Comparison of ENCODE assay signal across 8 cellular contexts in the genomic region with DNA sequence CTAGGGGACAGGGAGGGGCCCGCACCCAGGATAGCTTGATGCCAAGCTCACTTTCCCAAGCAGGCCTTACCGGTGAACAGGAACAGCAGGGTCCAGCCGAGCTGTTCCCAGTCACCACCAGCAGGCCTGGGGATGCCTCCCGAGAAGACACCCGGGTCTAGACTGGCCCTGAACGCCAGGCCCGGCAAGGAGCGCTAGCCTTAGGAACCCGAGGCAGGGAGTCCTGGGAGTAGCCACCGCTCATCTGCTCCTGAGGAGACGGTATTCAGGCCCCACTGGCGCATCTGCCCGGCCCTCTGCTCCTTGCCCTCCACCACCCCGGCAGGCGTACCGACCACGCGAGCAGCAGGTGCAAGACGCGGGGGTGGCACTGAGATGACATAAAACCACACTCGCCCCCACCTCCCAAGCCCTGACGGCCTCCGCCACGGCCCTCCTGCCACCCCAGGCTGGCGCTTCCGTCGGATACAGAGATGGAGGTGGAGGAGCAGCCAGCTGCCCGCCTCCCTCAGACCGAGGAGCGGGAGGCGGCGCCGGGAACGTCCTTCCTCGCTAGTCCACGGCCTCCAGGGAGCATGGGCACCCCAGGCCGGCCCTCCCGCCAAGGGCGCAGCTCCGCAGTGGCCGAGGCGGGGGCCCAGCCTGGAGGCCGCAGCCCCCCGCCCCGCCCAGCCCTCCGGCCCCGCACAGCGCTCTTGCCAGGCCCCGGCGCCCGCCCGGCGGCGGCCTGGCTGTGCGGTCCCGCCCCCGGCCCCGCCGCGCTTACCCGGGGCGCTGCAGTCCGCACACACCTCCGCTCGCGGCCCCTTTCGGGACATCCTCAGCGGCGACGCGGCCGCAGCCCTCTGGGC. TPM values are rescaled to one million over a fixed set of nuclear protein-coding genes. Genes with fewer than 3 reads are reported as not detected.
A peak's percentile ranks its signal among the peaks of the same experiment; 100 is the strongest.
DNase-seq lines count a peak whose midpoint lies in the region; ATAC-seq, FAIRE-seq and TF ChIP-seq lines count a peak whose summit lies in the region.

No MANE protein-coding gene starts in this region.

- H3K36me3 ChIP-seq in thoracic aorta, result no peaks in the 10 kb centered on the region

- peaks cover 85% of the 10 kb centered on the region for H3K4me1 ChIP-seq in mononuclear cell (ENCODE audit: insufficient read depth, low read length)
- peaks cover 33 to 73% of the 10 kb centered on the region in 2 donors for H3K4me1 ChIP-seq in thoracic aorta (ENCODE audit: control insufficient read depth in 1 of 2, low read depth in 2 of 2)

- no peak for DNase-seq in AG09309 (ENCODE audit: low read depth)
- DNase-seq in HTR-8/SVneo (ENCODE audit: insufficient read length, low spot score), result peak; percentile 34
- peak in 5 of 10 donors; percentile 36 to 73 (median 48) for DNase-seq in dorsolateral prefrontal cortex
- DNase-seq in thoracic aorta (ENCODE audit: low spot score), result no peak
- DNase-seq in NCI-H1694 treated with DMSO at 0.1 percent for 48 hours (lab: John Stamatoyannopoulos, UW), result no peak

- ATAC-seq in GM19025 (IDR thresholded peaks at IDR 0.05; ENCODE audit: low read depth, unreplicated experiment) (peak; percentile 20), thoracic aorta (ENCODE audit: insufficient number of reproducible peaks, low FRiP score, low read depth) (no peak)

- H3K27me3 ChIP-seq in dorsolateral prefrontal cortex, result no peaks in the 10 kb centered on the region
- H3K27me3 ChIP-seq in mononuclear cell (ENCODE audit: insufficient read depth, low read length), result no peaks in the 10 kb centered on the region
- no peaks in the 10 kb centered on the region for H3K27me3 ChIP-seq in thoracic aorta (replicated peaks; ENCODE audit: insufficient read depth)

- intact Hi-C loops in dorsolateral prefrontal cortex (cut with DNase I), result loop anchor here in 1 of 2 donors (10.0 kb wide), 1 partner anchor 506 kb away; no protein-coding TSS in a partner anchor

- H3K9me3 ChIP-seq in mononuclear cell (ENCODE audit: low read depth, low read length) (no peaks in the 10 kb centered on the region), thoracic aorta (no peaks in the 10 kb centered on the region)

- peak; percentile 62 for FAIRE-seq in HTR-8/SVneo (lab: Jason Lieb, UNC)

- peak overlapping the region; percentile 63 to 99 (median 93) for H3K27ac ChIP-seq in dorsolateral prefrontal cortex
- peak overlapping the region; percentile 57 to 77 for H3K27ac ChIP-seq in thoracic aorta

- TF ChIP-seq CTCF in AG09309 (IDR thresholded peaks at IDR 0.05; ENCODE audit: control insufficient read depth, insufficient read depth, low read depth, low read length, missing control alignments) (no peak), WI38 (IDR thresholded peaks at IDR 0.05; ENCODE audit: low read depth, low read length) (no peak), dorsolateral prefrontal cortex (IDR thresholded peaks at IDR 0.05 in 54 of 56, conservative IDR thresholded peaks at IDR 0.05 in 2 of 56; ENCODE audit: low read depth in 1 of 56, partially characterized antibody in 56 of 56) (peak in 3 of 56 donors; percentile 8 to 13 (median 9)), thoracic aorta (IDR thresholded peaks at IDR 0.05) (no peak)

- peak overlapping the region; percentile 89 for H3K4me3 ChIP-seq in AG09309 (ENCODE audit: control insufficient read depth, low read depth, low read length)
- H3K4me3 ChIP-seq in WI38 (ENCODE audit: low read depth, low read length), result peak overlapping the region; percentile 84
- peak overlapping the region; percentile 52 to 95 (median 85) for H3K4me3 ChIP-seq in dorsolateral prefrontal cortex
- H3K4me3 ChIP-seq in mononuclear cell (ENCODE audit: low read length), result peak overlapping the region; percentile 58
- peak overlapping the region; percentile 78 for H3K4me3 ChIP-seq in thoracic aorta

RNA-seq across cellular contexts. Expression of a gene that starts 0.7 kb away (rescaled TPM):
- total RNA-seq in dorsolateral prefrontal cortex (100 to 1,000 TPM; 110 to 287 (median 170) TPM), mononuclear cell (17.5 TPM), thoracic aorta (10 to 100 TPM; 24.1 to 35.3 TPM)

RNA-seq across cellular contexts. Expression of a gene that starts 4.1 kb away (rescaled TPM):
- total RNA-seq in dorsolateral prefrontal cortex, result 10 to 100 TPM; 34.3 to 82.0 (median 53.1) TPM
- total RNA-seq in mononuclear cell, result 1.3 TPM
- 10 to 100 TPM; 11.5 to 35.5 TPM for total RNA-seq in thoracic aorta

RNA-seq across cellular contexts. Expression of a gene that starts 20.3 kb away (rescaled TPM):
- total RNA-seq in dorsolateral prefrontal cortex (10 to 100 TPM; 10.1 to 40.2 (median 20.1) TPM), mononuclear cell (25.0 TPM), thoracic aorta (10 to 100 TPM; 54.4 to 92.6 TPM)

RNA-seq across cellular contexts. Expression of a gene that starts 21.9 kb away (rescaled TPM):
- 1 to 10 TPM; 1.9 to 8.0 (median 4.2) TPM for total RNA-seq in dorsolateral prefrontal cortex
- total RNA-seq in mononuclear cell, result 8.9 TPM
- 10 to 100 TPM; 11.3 to 24.0 TPM for total RNA-seq in thoracic aorta

RNA-seq across cellular contexts. Expression of a gene that starts 33.9 kb away (rescaled TPM):
- total RNA-seq in dorsolateral prefrontal cortex (100 to 1,000 TPM in 23 of 120 experiments, 10 to 100 TPM in 97; 31.5 to 153 (median 80.8) TPM), mononuclear cell (0.31 TPM), thoracic aorta (10 to 100 TPM; 35.5 to 55.0 TPM)
